In the genomic region with DNA sequence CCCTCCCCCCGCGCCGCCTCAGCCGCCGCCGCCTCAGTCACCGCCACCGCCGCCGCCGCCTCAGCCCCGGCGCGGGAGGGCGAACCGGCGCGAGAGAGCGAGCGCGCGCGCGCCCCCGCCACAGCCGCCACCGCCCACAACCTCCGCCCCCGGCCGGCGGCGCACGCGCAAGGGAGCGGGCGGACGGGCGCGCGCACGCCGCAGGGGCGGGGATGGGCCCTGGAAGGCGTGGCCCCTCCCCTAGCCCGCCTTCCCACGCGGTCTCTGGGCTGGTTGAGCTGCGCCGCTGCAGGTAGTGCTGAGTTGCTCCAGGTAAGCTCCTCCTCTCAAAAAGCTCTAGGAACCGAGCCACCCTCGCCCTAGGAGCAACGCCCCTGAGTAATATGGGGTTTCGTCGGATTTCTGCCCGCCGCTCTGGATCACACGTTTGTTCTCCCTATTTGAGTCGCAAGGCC, we compare ENCODE assay signal across 8 cellular contexts. TPM values are rescaled to one million over a fixed set of nuclear protein-coding genes. Genes with fewer than 3 reads are reported as not detected.
DNase-seq lines count a peak whose midpoint lies in the region; ATAC-seq, FAIRE-seq and TF ChIP-seq lines count a peak whose summit lies in the region.

A gene (minus strand): TSS at position 96 of the 455 bp plus-strand sequence.

- intact Hi-C loops in psoas muscle (cut with DNase I): loop anchor here in 1 of 2 donors (5.0 kb wide), 1 partner anchor 61 kb away; no protein-coding TSS in a partner anchor

- H3K27me3 ChIP-seq in right atrium auricular region (no peaks in the 10 kb centered on the region), psoas muscle (ENCODE audit: insufficient read depth in 3 of 3, low read length in 2 of 3) (no peaks in the 10 kb centered on the region)

- peak within 1 kb of the TSS; percentile 90 for H3K27ac Mint-ChIP-seq in T-helper 17 cell

- TF ChIP-seq POLR2A in GM12892 (IDR thresholded peaks at IDR 0.05; ENCODE audit: low read depth, low read length): peak; percentile 21; the same call in 1 of the 2 replicates

- ATAC-seq in HG02763 (IDR thresholded peaks at IDR 0.05; ENCODE audit: unreplicated experiment): peak; percentile 80
- peak; percentile 95 for ATAC-seq in T-helper 17 cell
- peak; percentile 89 to 93 (median 92) for ATAC-seq in psoas muscle

- H3K4me3 ChIP-seq in right atrium auricular region (peak within 1 kb of the TSS; percentile 72 to 87), psoas muscle (peak within 1 kb of the TSS; percentile 95), urinary bladder (ENCODE audit: low read depth, low read length) (peak within 1 kb of the TSS; percentile 63)

- H3K4me1 Mint-ChIP-seq in T-helper 17 cell: peaks cover 34% of the 10 kb centered on the region

- H3K4me1 ChIP-seq in right atrium auricular region (peaks cover 0 to 46% of the 10 kb centered on the region in 2 donors), psoas muscle (peaks cover 43% of the 10 kb centered on the region), urinary bladder (ENCODE audit: insufficient read depth) (peaks cover 1% of the 10 kb centered on the region)

- DNase-seq in GM12892 (ENCODE audit: insufficient read length): peak; percentile 84
- peak; percentile 95 for DNase-seq in NCI-H1436 (lab: John Stamatoyannopoulos, UW)
- DNase-seq in T-helper 17 cell: peak; percentile 89 to 94 (median 90)
- DNase-seq in amygdala (lab: John Stamatoyannopoulos, UW): peak in 54 of 56 donors; percentile 27 to 87 (median 70)
- peak; percentile 63 for DNase-seq in right atrium auricular region (ENCODE audit: low spot score)
- peak; percentile 88 to 92 for DNase-seq in psoas muscle

- H3K9me3 ChIP-seq in T-helper 17 cell (ENCODE audit: control insufficient read depth, low read length, poor library complexity, severe bottlenecking): no peaks in the 10 kb centered on the region
- H3K9me3 ChIP-seq in right atrium auricular region: no peaks in the 10 kb centered on the region
- no peaks in the 10 kb centered on the region for H3K9me3 ChIP-seq in psoas muscle

- peak within 1 kb of the TSS; percentile 90 for H3K4me3 Mint-ChIP-seq in T-helper 17 cell

- H3K36me3 ChIP-seq in right atrium auricular region (no peaks in the 10 kb centered on the region), psoas muscle (ENCODE audit: insufficient read depth in 1 of 2, low read depth in 1 of 2) (no peaks in the 10 kb centered on the region), urinary bladder (ENCODE audit: insufficient read depth) (no peaks in the 10 kb centered on the region)

- H3K27ac ChIP-seq in right atrium auricular region (peak within 1 kb of the TSS; percentile 90 to 97), psoas muscle (peak within 1 kb of the TSS; percentile 98), urinary bladder (ENCODE audit: low read depth) (peak within 1 kb of the TSS; percentile 95)

- TF ChIP-seq CTCF in right atrium auricular region (IDR thresholded peaks at IDR 0.05) (no peak), psoas muscle (IDR thresholded peaks at IDR 0.05) (no peak)

- FAIRE-seq in GM12892 (lab: Jason Lieb, UNC): peak; percentile 100

- 1% methylated on average over 13 to 53 of the region's 58 CpGs for WGBS in psoas muscle, 3 donors
- under 1% methylated on average over 41 of the region's 58 CpGs for WGBS in urinary bladder

- H3K27me3 Mint-ChIP-seq in T-helper 17 cell: no peaks in the 10 kb centered on the region

- H3K36me3 Mint-ChIP-seq in T-helper 17 cell (ENCODE audit: low read depth): peaks cover 2% of the 10 kb centered on the region

RNA-seq across cellular contexts. Expression of the gene that starts here (rescaled TPM):
- polyA plus RNA-seq in GM12892 (2012; ENCODE audit: missing spikeins): 12.8 TPM
- total RNA-seq in T-helper 17 cell (10 to 100 TPM; 27.1 to 29.3 TPM), right atrium auricular region (10 to 100 TPM; 20.0 to 21.7 TPM), psoas muscle (10 to 100 TPM; 38.1 to 55.0 (median 44.9) TPM), urinary bladder (44.1 TPM)
- polyA plus RNA-seq in psoas muscle (10 to 100 TPM; 12.4 to 31.4 (median 13.8) TPM), urinary bladder (14.5 TPM)

Comparison
In these comparisons a context has a peak if more than half of its experiments do, and no peak if none do; other contexts are left out.
1. Peak in every context shown above with its lines: DNase-seq, ATAC-seq, H3K4me3 ChIP-seq and H3K27ac ChIP-seq.